In the genomic region with DNA sequence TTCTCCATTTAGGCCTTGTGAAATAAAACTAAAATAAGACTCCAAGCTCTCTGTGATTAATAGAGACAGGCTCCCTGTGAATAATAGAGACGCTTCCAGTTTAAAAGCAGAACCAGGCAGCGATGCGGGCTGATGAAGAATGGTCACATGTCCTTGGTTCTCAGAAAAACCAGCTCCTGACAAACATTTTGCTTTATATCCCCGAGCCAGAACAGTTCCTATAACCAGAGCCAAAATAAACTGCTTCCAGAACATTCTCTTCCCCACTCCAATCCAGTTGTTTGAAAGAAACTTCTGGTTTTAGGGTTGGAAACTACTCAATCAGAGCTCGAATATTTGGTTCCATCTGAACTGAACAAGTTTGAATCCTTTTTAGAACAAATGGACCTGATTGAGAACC, we compare ENCODE assay signal across 18 cellular contexts.
DNase-seq lines count a peak whose midpoint lies in the region; ATAC-seq and TF ChIP-seq lines count a peak whose summit lies in the region.
"Had no signal": no experiment of that assay in that cellular context is flagged by ENCODE, and none has a peak within 500 bp of the region (broad histone marks: within the 10 kb centered on the region; RNA-seq: fewer than 3 reads in every experiment).

No MANE protein-coding gene starts in this region.

- peaks cover 4% of the 10 kb centered on the region for H3K27me3 Mint-ChIP-seq in dendritic cell treated with granulocyte-macrophage colony-stimulating factor and Interleukin-4, amounts not matched to agents 40 ng/mL and 50 ng/mL, for 4 days

- peaks cover 25% of the 10 kb centered on the region for H3K4me1 Mint-ChIP-seq in dendritic cell treated with granulocyte-macrophage colony-stimulating factor and Interleukin-4, amounts not matched to agents 40 ng/mL and 50 ng/mL, for 4 days (ENCODE audit: low read depth)
- H3K4me1 Mint-ChIP-seq: memory B cell had no signal

- DNase-seq in LNCaP clone FGC (ENCODE audit: low read depth): peak; percentile 4
- DNase-seq in lower lobe of right lung: no peak
- DNase-seq in suprapubic skin (ENCODE audit: low spot score in 2 of 2): no peak
- no peak for DNase-seq in BE2C
- no peak for DNase-seq in AG20443 (ENCODE audit: low spot score)
- DNase-seq: activated CD8-positive, alpha-beta memory T cell treated with anti-CD3 and anti-CD28 coated beads for 24 hours; activated naive CD4-positive, alpha-beta T cell treated with Interleukin-2 at 50 U/mL for 16 hours; CD4-positive, CD25-positive, alpha-beta regulatory T cell; central memory CD4-positive, alpha-beta T cell; NCI-H2029; posterior cingulate gyrus; T-helper 9 cell had no signal

- peak overlapping the region; percentile 13 for H3K4me3 Mint-ChIP-seq in dendritic cell treated with granulocyte-macrophage colony-stimulating factor and Interleukin-4, amounts not matched to agents 40 ng/mL and 50 ng/mL, for 4 days
- H3K4me3 Mint-ChIP-seq: CD4-positive, CD25-positive, alpha-beta regulatory T cell; memory B cell had no signal

- H3K9me3 ChIP-seq in lower lobe of right lung: no peaks in the 10 kb centered on the region
- H3K9me3 ChIP-seq in suprapubic skin: no peaks in the 10 kb centered on the region
- no peaks in the 10 kb centered on the region for H3K9me3 ChIP-seq in BE2C

- H3K27me3 ChIP-seq in lower lobe of right lung (ENCODE audit: low read depth): no peaks in the 10 kb centered on the region
- no peaks in the 10 kb centered on the region for H3K27me3 ChIP-seq in suprapubic skin
- H3K27me3 ChIP-seq in BE2C: no peaks in the 10 kb centered on the region

- no peak for TF ChIP-seq EP300 in suprapubic skin (IDR thresholded peaks at IDR 0.05)

- H3K9me3 Mint-ChIP-seq in dendritic cell treated with granulocyte-macrophage colony-stimulating factor and Interleukin-4, amounts not matched to agents 40 ng/mL and 50 ng/mL, for 4 days: no peaks in the 10 kb centered on the region
- H3K9me3 Mint-ChIP-seq: memory B cell had no signal

- H3K4me3 ChIP-seq in LNCaP clone FGC (ENCODE audit: low read depth, low read length): no peak overlapping the region
- no peak overlapping the region for H3K4me3 ChIP-seq in lower lobe of right lung
- H3K4me3 ChIP-seq in suprapubic skin: no peak overlapping the region
- no peak overlapping the region for H3K4me3 ChIP-seq in BE2C (ENCODE audit: low read depth, low read length)

- intact Hi-C loops in dendritic cell treated with granulocyte-macrophage colony-stimulating factor and Interleukin-4, amounts not matched to agents 40 ng/mL and 50 ng/mL, for 4 days (cut with micrococcal nuclease): no loop called here
- intact Hi-C loops in lower lobe of right lung (cut with DNase I): no loop called here

- peak overlapping the region; percentile 68 for H3K27ac Mint-ChIP-seq in dendritic cell treated with granulocyte-macrophage colony-stimulating factor and Interleukin-4, amounts not matched to agents 40 ng/mL and 50 ng/mL, for 4 days
- H3K27ac Mint-ChIP-seq: CD4-positive, CD25-positive, alpha-beta regulatory T cell; memory B cell had no signal

- H3K36me3 ChIP-seq in lower lobe of right lung (no peaks in the 10 kb centered on the region), suprapubic skin (no peaks in the 10 kb centered on the region), BE2C (no peaks in the 10 kb centered on the region)

- no peaks in the 10 kb centered on the region for H3K36me3 Mint-ChIP-seq in dendritic cell treated with granulocyte-macrophage colony-stimulating factor and Interleukin-4, amounts not matched to agents 40 ng/mL and 50 ng/mL, for 4 days (ENCODE audit: low read depth)
- H3K36me3 Mint-ChIP-seq: CD4-positive, CD25-positive, alpha-beta regulatory T cell; memory B cell had no signal

- TF ChIP-seq CTCF in LNCaP clone FGC (IDR thresholded peaks at IDR 0.05; ENCODE audit: control insufficient read depth, extremely low read depth, insufficient read depth) (no peak), lower lobe of right lung (IDR thresholded peaks at IDR 0.05) (no peak), suprapubic skin (IDR thresholded peaks at IDR 0.05) (no peak), BE2C (IDR thresholded peaks at IDR 0.05; ENCODE audit: low read depth, low read length) (no peak)

- TF ChIP-seq POLR2A in suprapubic skin (IDR thresholded peaks at IDR 0.05): no peak

- ATAC-seq in lower lobe of right lung (peak; percentile 37 to 44), HG03039 (IDR thresholded peaks at IDR 0.05; ENCODE audit: unreplicated experiment) (no peak), GM21576 (IDR thresholded peaks at IDR 0.05; ENCODE audit: unreplicated experiment) (no peak)
- ATAC-seq: esophagus mucosa had no signal

- peaks cover 16% of the 10 kb centered on the region for H3K4me1 ChIP-seq in lower lobe of right lung
- H3K4me1 ChIP-seq in suprapubic skin: peaks cover 14% of the 10 kb centered on the region
- no peaks in the 10 kb centered on the region for H3K4me1 ChIP-seq in BE2C

- H3K27ac ChIP-seq in lower lobe of right lung (peak overlapping the region; percentile 43), suprapubic skin (peak overlapping the region; percentile 29)
- H3K27ac ChIP-seq: KMS-11 had no signal

- WGBS in suprapubic skin: 41% methylated on average over 5 of the region's 5 CpGs

Comparison
In these comparisons a context has a peak if more than half of its experiments do, and no peak if none do; other contexts are left out.
1. ATAC-seq: peak in lower lobe of right lung (2 of 2); none in HG03039 (single experiment) and GM21576 (single experiment).